1 cellular context compared by ENCODE assay signal in the genomic region with DNA sequence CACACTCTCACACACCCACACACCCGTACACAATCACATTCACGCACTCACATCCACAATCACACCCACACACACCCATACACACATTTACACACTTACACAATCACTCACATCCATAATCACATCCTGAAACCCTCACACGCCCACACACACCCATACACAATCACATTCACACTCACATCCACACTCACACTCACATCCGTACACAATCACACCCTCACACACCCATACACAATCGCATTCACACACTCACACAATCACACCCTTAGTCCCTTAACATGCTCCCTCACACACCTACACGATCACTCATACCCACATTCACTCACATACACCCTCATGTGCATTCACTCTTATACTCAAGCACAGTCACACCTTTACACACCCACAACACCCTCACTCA.
TF ChIP-seq lines count a peak whose summit lies in the region.

No MANE protein-coding gene starts in this region.

TF ChIP-seq in K562, 482 proteins besides CTCF, POLR2A, EP300 and RAD21 (continued from another document):
- TF ChIP-seq, protein P1, sequence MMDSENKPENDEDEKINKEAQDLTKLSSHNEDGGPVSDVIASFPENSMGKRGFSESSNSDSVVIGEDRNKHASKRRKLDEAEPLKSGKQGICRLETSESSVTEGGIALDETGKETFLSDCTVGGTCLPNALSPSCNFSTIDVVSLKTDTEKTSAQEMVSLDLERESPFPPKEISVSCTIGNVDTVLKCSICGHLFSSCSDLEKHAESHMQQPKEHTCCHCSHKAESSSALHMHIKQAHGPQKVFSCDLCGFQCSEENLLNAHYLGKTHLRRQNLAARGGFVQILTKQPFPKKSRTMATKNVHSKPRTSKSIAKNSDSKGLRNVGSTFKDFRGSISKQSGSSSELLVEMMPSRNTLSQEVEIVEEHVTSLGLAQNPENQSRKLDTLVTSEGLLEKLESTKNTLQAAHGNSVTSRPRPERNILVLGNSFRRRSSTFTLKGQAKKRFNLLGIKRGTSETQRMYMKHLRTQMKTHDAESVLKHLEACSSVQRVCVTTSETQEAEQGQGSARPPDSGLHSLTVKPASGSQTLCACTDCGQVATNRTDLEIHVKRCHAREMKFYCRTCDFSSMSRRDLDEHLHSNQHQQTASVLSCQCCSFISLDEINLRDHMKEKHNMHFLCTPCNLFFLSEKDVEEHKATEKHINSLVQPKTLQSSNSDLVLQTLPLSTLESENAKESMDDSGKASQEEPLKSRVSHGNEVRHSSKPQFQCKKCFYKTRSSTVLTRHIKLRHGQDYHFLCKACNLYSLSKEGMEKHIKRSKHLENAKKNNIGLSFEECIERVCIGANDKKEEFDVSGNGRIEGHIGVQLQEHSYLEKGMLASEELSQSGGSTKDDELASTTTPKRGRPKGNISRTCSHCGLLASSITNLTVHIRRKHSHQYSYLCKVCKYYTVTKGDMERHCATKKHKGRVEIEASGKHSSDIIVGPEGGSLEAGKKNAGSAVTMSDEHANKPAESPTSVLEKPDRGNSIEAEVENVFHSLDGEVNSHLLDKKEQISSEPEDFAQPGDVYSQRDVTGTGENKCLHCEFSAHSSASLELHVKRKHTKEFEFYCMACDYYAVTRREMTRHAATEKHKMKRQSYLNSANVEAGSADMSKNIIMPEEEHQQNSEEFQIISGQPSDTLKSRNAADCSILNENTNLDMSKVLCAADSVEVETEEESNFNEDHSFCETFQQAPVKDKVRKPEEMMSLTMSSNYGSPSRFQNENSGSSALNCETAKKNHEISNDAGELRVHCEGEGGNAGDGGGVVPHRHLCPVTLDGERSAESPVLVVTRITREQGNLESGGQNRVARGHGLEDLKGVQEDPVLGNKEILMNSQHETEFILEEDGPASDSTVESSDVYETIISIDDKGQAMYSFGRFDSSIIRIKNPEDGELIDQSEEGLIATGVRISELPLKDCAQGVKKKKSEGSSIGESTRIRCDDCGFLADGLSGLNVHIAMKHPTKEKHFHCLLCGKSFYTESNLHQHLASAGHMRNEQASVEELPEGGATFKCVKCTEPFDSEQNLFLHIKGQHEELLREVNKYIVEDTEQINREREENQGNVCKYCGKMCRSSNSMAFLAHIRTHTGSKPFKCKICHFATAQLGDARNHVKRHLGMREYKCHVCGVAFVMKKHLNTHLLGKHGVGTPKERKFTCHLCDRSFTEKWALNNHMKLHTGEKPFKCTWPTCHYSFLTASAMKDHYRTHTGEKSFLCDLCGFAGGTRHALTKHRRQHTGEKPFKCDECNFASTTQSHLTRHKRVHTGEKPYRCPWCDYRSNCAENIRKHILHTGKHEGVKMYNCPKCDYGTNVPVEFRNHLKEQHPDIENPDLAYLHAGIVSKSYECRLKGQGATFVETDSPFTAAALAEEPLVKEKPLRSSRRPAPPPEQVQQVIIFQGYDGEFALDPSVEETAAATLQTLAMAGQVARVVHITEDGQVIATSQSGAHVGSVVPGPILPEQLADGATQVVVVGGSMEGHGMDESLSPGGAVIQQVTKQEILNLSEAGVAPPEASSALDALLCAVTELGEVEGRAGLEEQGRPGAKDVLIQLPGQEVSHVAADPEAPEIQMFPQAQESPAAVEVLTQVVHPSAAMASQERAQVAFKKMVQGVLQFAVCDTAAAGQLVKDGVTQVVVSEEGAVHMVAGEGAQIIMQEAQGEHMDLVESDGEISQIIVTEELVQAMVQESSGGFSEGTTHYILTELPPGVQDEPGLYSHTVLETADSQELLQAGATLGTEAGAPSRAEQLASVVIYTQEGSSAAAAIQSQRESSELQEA (IDR thresholded peaks at IDR 0.05; ENCODE audit: low read depth) = no peak
- no peak for TF ChIP-seq ATF1 (CRISPR knock-in tag; IDR thresholded peaks at IDR 0.05)
- no peak for TF ChIP-seq ATF1 (tag; IDR thresholded peaks at IDR 0.05)
- TF ChIP-seq, protein P2, sequence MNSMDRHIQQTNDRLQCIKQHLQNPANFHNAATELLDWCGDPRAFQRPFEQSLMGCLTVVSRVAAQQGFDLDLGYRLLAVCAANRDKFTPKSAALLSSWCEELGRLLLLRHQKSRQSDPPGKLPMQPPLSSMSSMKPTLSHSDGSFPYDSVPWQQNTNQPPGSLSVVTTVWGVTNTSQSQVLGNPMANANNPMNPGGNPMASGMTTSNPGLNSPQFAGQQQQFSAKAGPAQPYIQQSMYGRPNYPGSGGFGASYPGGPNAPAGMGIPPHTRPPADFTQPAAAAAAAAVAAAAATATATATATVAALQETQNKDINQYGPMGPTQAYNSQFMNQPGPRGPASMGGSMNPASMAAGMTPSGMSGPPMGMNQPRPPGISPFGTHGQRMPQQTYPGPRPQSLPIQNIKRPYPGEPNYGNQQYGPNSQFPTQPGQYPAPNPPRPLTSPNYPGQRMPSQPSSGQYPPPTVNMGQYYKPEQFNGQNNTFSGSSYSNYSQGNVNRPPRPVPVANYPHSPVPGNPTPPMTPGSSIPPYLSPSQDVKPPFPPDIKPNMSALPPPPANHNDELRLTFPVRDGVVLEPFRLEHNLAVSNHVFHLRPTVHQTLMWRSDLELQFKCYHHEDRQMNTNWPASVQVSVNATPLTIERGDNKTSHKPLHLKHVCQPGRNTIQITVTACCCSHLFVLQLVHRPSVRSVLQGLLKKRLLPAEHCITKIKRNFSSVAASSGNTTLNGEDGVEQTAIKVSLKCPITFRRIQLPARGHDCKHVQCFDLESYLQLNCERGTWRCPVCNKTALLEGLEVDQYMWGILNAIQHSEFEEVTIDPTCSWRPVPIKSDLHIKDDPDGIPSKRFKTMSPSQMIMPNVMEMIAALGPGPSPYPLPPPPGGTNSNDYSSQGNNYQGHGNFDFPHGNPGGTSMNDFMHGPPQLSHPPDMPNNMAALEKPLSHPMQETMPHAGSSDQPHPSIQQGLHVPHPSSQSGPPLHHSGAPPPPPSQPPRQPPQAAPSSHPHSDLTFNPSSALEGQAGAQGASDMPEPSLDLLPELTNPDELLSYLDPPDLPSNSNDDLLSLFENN (IDR thresholded peaks at IDR 0.05; ENCODE audit: low read depth in 2 of 2, low read length in 2 of 2) = no peak
- no peak for TF ChIP-seq ZC3H11A (IDR thresholded peaks at IDR 0.05; ENCODE audit: low read depth, low read length)
- TF ChIP-seq PTBP1 (IDR thresholded peaks at IDR 0.05; ENCODE audit: low read depth, low read length) = no peak
- no peak for TF ChIP-seq KLF1 (tag; IDR thresholded peaks at IDR 0.05)
- TF ChIP-seq, protein P3, sequence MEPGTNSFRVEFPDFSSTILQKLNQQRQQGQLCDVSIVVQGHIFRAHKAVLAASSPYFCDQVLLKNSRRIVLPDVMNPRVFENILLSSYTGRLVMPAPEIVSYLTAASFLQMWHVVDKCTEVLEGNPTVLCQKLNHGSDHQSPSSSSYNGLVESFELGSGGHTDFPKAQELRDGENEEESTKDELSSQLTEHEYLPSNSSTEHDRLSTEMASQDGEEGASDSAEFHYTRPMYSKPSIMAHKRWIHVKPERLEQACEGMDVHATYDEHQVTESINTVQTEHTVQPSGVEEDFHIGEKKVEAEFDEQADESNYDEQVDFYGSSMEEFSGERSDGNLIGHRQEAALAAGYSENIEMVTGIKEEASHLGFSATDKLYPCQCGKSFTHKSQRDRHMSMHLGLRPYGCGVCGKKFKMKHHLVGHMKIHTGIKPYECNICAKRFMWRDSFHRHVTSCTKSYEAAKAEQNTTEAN (CRISPR knock-in tag; IDR thresholded peaks at IDR 0.05) = peak; percentile 99
- no peak for TF ChIP-seq NFXL1 (CRISPR knock-in tag; IDR thresholded peaks at IDR 0.05)
- no peak for TF ChIP-seq PHF20 (IDR thresholded peaks at IDR 0.05; ENCODE audit: partially characterized antibody)
